8 cellular contexts compared by ENCODE assay signal in genomic region chr3:120449701-120450216, GRCh38. TPM values are rescaled to one million over a fixed set of nuclear protein-coding genes. Genes with fewer than 3 reads are reported as not detected.
DNase-seq lines count a peak whose midpoint lies in the region; ATAC-seq and TF ChIP-seq lines count a peak whose summit lies in the region.

No MANE protein-coding gene starts in this region.

- H3K9me2 ChIP-seq in HCT116 (ENCODE audit: insufficient read depth), result no peaks in the 10 kb centered on the region

- H3K4me3 ChIP-seq in HCT116 (replicated peaks in 1 of 2; ENCODE audit: low read depth in 1 of 2, low read length in 2 of 2) (peak overlapping the region; percentile 58 to 66), right atrium auricular region (peak overlapping the region; percentile 81 to 93), skeletal muscle tissue (ENCODE audit: low read length in 3 of 3) (peak overlapping the region; percentile 66 to 79 (median 72))

- H3K36me3 ChIP-seq in HCT116 (ENCODE audit: control insufficient read depth in 1 of 2, insufficient read depth in 2 of 2, low read length in 2 of 2), result no peaks in the 10 kb centered on the region
- peaks cover 21% of the 10 kb centered on the region for H3K36me3 ChIP-seq in right atrium auricular region
- peaks cover 0 to 3% (median 2%) of the 10 kb centered on the region in 3 donors for H3K36me3 ChIP-seq in skeletal muscle tissue (ENCODE audit: control insufficient read depth in 3 of 3, insufficient read depth in 3 of 3, low read length in 3 of 3)

- no peaks in the 10 kb centered on the region for H3K79me2 ChIP-seq in HCT116 (ENCODE audit: insufficient read depth, low read length)

- peaks cover 50% of the 10 kb centered on the region for H3K27me3 Mint-ChIP-seq in activated T-helper 1 cell treated with anti-CD3 and anti-CD28 coated beads, Interleukin-12 subunit alpha, Interleukin-12 subunit beta, Interleukin-2, Interleukin-4 antibody, amounts not matched to agents 30 ng/mL and 10 ng/mL and 1 ng/mL, durations not matched to agents 14 hours and 24 hours and 36 hours (ENCODE audit: insufficient read depth)

- H3K27me3 ChIP-seq in HCT116 (ENCODE audit: insufficient read depth, low read length), result no peaks in the 10 kb centered on the region
- no peaks in the 10 kb centered on the region for H3K27me3 ChIP-seq in right atrium auricular region
- peaks cover 0 to 11% (median 5%) of the 10 kb centered on the region in 3 donors for H3K27me3 ChIP-seq in skeletal muscle tissue (ENCODE audit: control insufficient read depth in 3 of 3, insufficient read depth in 3 of 3, low read length in 3 of 3)

- peak overlapping the region; percentile 76 for H3K4me2 ChIP-seq in HCT116 (ENCODE audit: low read length)

- peak overlapping the region; percentile 82 for H3K4me3 Mint-ChIP-seq in activated T-helper 1 cell treated with anti-CD3 and anti-CD28 coated beads, Interleukin-12 subunit alpha, Interleukin-12 subunit beta, Interleukin-2, Interleukin-4 antibody, amounts not matched to agents 30 ng/mL and 10 ng/mL and 1 ng/mL, durations not matched to agents 14 hours and 24 hours and 36 hours

- no peak for TF ChIP-seq POLR2A in HCT116 (IDR thresholded peaks at IDR 0.05; ENCODE audit: borderline replicate concordance, extremely low read depth, insufficient read depth, insufficient read length)

- TF ChIP-seq CTCF in HCT116 (IDR thresholded peaks at IDR 0.05 in 2 of 3, conservative IDR thresholded peaks at IDR 0.05 in 1 of 3; ENCODE audit: borderline replicate concordance in 1 of 3, insufficient read depth in 1 of 3, low read depth in 2 of 3, low read length in 2 of 3), result no peak
- TF ChIP-seq CTCF in right atrium auricular region (IDR thresholded peaks at IDR 0.05), result no peak

- no peak for DNase-seq in HCT116 (ENCODE audit: low read depth, low spot score)
- no peak for DNase-seq in activated T-helper 1 cell treated with anti-CD3 and anti-CD28 coated beads, Interleukin-12 subunit alpha, Interleukin-12 subunit beta, Interleukin-2, Interleukin-4 antibody, amounts not matched to agents 30 ng/mL and 10 ng/mL and 1 ng/mL, durations not matched to agents 14 hours and 24 hours and 36 hours (ENCODE audit: low spot score)
- DNase-seq in right atrium auricular region (ENCODE audit: low spot score), result no peak
- DNase-seq in ACHN, result no peak

- no peak overlapping the region for H2AFZ ChIP-seq in HCT116 (ENCODE audit: low read depth, low read length, poor library complexity, severe bottlenecking)

- in situ Hi-C loops in ACHN (cut with HindIII; ENCODE audit: low pct_ligation_motif_present, low pct_unique_long_range_greater_than_20kb, low sequenced_read_pairs), result no loop called here

- H4K20me1 ChIP-seq in HCT116 (ENCODE audit: insufficient read depth), result no peaks in the 10 kb centered on the region

- no peaks in the 10 kb centered on the region for H3K9me3 Mint-ChIP-seq in activated T-helper 1 cell treated with anti-CD3 and anti-CD28 coated beads, Interleukin-12 subunit alpha, Interleukin-12 subunit beta, Interleukin-2, Interleukin-4 antibody, amounts not matched to agents 30 ng/mL and 10 ng/mL and 1 ng/mL, durations not matched to agents 14 hours and 24 hours and 36 hours

- H3K27ac Mint-ChIP-seq in activated T-helper 1 cell treated with anti-CD3 and anti-CD28 coated beads, Interleukin-12 subunit alpha, Interleukin-12 subunit beta, Interleukin-2, Interleukin-4 antibody, amounts not matched to agents 30 ng/mL and 10 ng/mL and 1 ng/mL, durations not matched to agents 14 hours and 24 hours and 36 hours, result no peak overlapping the region

- POLR2A ChIA-PET in HCT116 (lab: Charles Lee), result no interaction called here

- no peaks in the 10 kb centered on the region for H3K4me1 Mint-ChIP-seq in activated T-helper 1 cell treated with anti-CD3 and anti-CD28 coated beads, Interleukin-12 subunit alpha, Interleukin-12 subunit beta, Interleukin-2, Interleukin-4 antibody, amounts not matched to agents 30 ng/mL and 10 ng/mL and 1 ng/mL, durations not matched to agents 14 hours and 24 hours and 36 hours (ENCODE audit: low read depth)

- CTCF ChIA-PET in HCT116 (lab: Charles Lee), result no interaction called here

- peaks cover 4% of the 10 kb centered on the region for H3K36me3 Mint-ChIP-seq in activated T-helper 1 cell treated with anti-CD3 and anti-CD28 coated beads, Interleukin-12 subunit alpha, Interleukin-12 subunit beta, Interleukin-2, Interleukin-4 antibody, amounts not matched to agents 30 ng/mL and 10 ng/mL and 1 ng/mL, durations not matched to agents 14 hours and 24 hours and 36 hours (ENCODE audit: low read depth)

- H3K9ac ChIP-seq in HCT116 (ENCODE audit: low read length) (peak overlapping the region; percentile 67), skeletal muscle tissue (ENCODE audit: low read depth in 1 of 3, low read length in 3 of 3) (peak overlapping the region; percentile 76 to 80 (median 77))

- RAD21 ChIA-PET in HCT116 (lab: Charles Lee; ENCODE audit: low non-redundant PET in 1 of 2, low total read pairs in 2 of 2, uncharacterized antibody in 2 of 2, unreplicated experiment in 2 of 2), result no interaction called here

- no peak for TF ChIP-seq RAD21 in HCT116 (IDR thresholded peaks at IDR 0.05; ENCODE audit: low read depth)

- intact Hi-C loops in HCT116 (cut with micrococcal nuclease), result no loop called here
- intact Hi-C loops in activated T-helper 1 cell treated with anti-CD3 and anti-CD28 coated beads, Interleukin-12 subunit alpha, Interleukin-12 subunit beta, Interleukin-2, Interleukin-4 antibody, amounts not matched to agents 30 ng/mL and 10 ng/mL and 1 ng/mL, durations not matched to agents 14 hours and 24 hours and 36 hours (cut with micrococcal nuclease), result no loop called here

- no peak; the same call in 1 of the 2 replicates for ATAC-seq in HCT116
- ATAC-seq in HG02759 (IDR thresholded peaks at IDR 0.05; ENCODE audit: unreplicated experiment), result no peak
- no peak for ATAC-seq in HG03378 (IDR thresholded peaks at IDR 0.05; ENCODE audit: unreplicated experiment)
- no peak for ATAC-seq in HG03175 (IDR thresholded peaks at IDR 0.05; ENCODE audit: unreplicated experiment)

- no peaks in the 10 kb centered on the region for H3K9me3 ChIP-seq in HCT116 (ENCODE audit: control insufficient read depth in 1 of 2, insufficient read depth in 1 of 2, low read depth in 1 of 2, low read length in 2 of 2)
- H3K9me3 ChIP-seq in right atrium auricular region, result no peaks in the 10 kb centered on the region
- H3K9me3 ChIP-seq in skeletal muscle tissue (ENCODE audit: control insufficient read depth in 3 of 3, low read length in 3 of 3), result no peaks in the 10 kb centered on the region

- H3K4me1 ChIP-seq in HCT116 (ENCODE audit: control insufficient read depth in 1 of 2, insufficient read depth in 2 of 2, low read length in 2 of 2) (peaks cover 0 to 16% of the 10 kb centered on the region in 2 experiments; a peak in 2 of 4 replicates), right atrium auricular region (peaks cover 0 to 55% of the 10 kb centered on the region in 2 donors), skeletal muscle tissue (ENCODE audit: control insufficient read depth in 3 of 3, insufficient read depth in 3 of 3, low read length in 3 of 3) (peaks cover 7 to 19% (median 8%) of the 10 kb centered on the region in 3 donors)

- TSS peak; percentile 57 for BruUV-seq in HCT116 (replicated peaks; lab: Mats Ljungman, UMichigan)

- H3K27ac ChIP-seq in HCT116 (ENCODE audit: low read depth, low read length) (no peak overlapping the region), right atrium auricular region (peak overlapping the region; percentile 92 to 97), skeletal muscle tissue (ENCODE audit: low read depth, low read length) (peak overlapping the region; percentile 82)

TF ChIP-seq in HCT116, 20 proteins besides CTCF, POLR2A, EP300 and RAD21:
- TF ChIP-seq, protein P1, sequence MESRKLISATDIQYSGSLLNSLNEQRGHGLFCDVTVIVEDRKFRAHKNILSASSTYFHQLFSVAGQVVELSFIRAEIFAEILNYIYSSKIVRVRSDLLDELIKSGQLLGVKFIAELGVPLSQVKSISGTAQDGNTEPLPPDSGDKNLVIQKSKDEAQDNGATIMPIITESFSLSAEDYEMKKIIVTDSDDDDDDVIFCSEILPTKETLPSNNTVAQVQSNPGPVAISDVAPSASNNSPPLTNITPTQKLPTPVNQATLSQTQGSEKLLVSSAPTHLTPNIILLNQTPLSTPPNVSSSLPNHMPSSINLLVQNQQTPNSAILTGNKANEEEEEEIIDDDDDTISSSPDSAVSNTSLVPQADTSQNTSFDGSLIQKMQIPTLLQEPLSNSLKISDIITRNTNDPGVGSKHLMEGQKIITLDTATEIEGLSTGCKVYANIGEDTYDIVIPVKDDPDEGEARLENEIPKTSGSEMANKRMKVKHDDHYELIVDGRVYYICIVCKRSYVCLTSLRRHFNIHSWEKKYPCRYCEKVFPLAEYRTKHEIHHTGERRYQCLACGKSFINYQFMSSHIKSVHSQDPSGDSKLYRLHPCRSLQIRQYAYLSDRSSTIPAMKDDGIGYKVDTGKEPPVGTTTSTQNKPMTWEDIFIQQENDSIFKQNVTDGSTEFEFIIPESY (IDR thresholded peaks at IDR 0.05; ENCODE audit: extremely low read depth, insufficient replicate concordance, low read length), result no peak
- no peak for TF ChIP-seq SP1 (IDR thresholded peaks at IDR 0.05; ENCODE audit: low read depth)

RNA-seq across cellular contexts. Expression of gene FSTL1, which starts 1.0 kb away (rescaled TPM):
- total RNA-seq in HCT116 (2021; ENCODE audit: unreplicated experiment) (20.7 TPM), right atrium auricular region (100 to 1,000 TPM; 327 to 380 TPM), skeletal muscle tissue (377 TPM)
- 22.7 and 23.4 TPM in 2 replicates for polyA plus RNA-seq in HCT116 (2012)
- not detected in 2 replicates for total RNA-seq in activated T-helper 1 cell treated with anti-CD3 and anti-CD28 coated beads, Interleukin-12 subunit alpha, Interleukin-12 subunit beta, Interleukin-2, Interleukin-4 antibody, amounts not matched to agents 30 ng/mL and 10 ng/mL and 1 ng/mL, durations not matched to agents 14 hours and 24 hours and 36 hours

Comparison
In these comparisons a context has a peak if more than half of its experiments do, and no peak if none do; other contexts are left out.
1. RNA of gene FSTL1, which starts 1.0 kb away (total RNA-seq): 327 to 380 TPM in right atrium auricular region, 377 TPM in skeletal muscle tissue (single experiment) and 20.7 TPM in HCT116 (single experiment); not detected in activated T-helper 1 cell treated with anti-CD3 and anti-CD28 coated beads, Interleukin-12 subunit alpha, Interleukin-12 subunit beta, Interleukin-2, Interleukin-4 antibody, amounts not matched to agents 30 ng/mL and 10 ng/mL and 1 ng/mL, durations not matched to agents 14 hours and 24 hours and 36 hours; every median in the first group is over 10 times any median in the second.
2. Peak in every context shown above with its lines, with median percentiles within 50 percentile points of each other: H3K4me3 ChIP-seq.